Comparison of ENCODE assay signal across 12 cellular contexts in the genomic region with DNA sequence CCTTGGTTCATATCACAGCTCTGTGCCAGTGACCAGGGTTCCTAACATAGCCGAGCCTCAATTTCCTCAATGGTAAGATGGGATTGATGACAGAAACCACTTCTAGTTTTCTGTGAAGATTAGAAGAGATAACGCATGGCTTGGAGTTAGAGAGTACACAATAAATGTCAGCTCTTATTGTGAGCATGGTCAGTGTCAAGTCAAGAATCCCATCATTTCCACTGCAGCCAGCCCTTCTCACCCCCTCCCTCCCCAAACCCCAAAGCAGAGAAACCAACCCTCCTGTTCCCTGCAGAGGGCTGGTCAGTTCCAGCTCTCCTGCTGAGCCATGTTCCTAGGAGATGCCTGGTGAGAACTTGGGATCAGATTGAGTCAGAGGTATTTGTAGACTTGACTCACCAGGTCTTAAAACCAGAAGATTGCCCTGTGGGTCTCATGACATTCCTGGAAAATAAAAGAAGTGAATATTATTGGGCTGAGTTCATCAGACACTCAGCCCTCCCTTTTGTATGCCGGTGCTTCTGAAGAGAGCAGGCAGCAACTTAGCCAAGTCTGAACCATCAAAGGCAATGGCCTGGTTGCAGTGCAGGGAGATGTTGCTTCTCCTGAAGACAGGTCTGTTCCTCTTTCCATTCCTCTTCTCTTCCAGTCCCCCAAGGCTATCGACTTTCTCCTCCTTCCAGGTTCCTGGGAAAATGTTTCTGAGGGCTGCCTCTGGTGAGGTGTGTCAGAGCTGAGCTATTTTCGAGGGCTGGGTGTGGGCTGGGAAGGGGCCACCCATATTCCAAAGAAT.
DNase-seq lines count a peak whose midpoint lies in the region; ATAC-seq, FAIRE-seq and TF ChIP-seq lines count a peak whose summit lies in the region.
"Had no signal": no experiment of that assay in that cellular context is flagged by ENCODE, and none has a peak within 500 bp of the region (broad histone marks: within the 10 kb centered on the region; RNA-seq: fewer than 3 reads in every experiment).

No MANE protein-coding gene starts in this region.

- peaks cover 6% of the 10 kb centered on the region for H3K9me3 Mint-ChIP-seq in T-helper 2 cell treated with Interferon-gamma antibody and Interleukin-4, amounts not matched to agents 5 μg/mL and 100 μg/mL, for 36 hours

- peaks cover 8% of the 10 kb centered on the region for H3K36me3 Mint-ChIP-seq in T-helper 2 cell treated with Interferon-gamma antibody and Interleukin-4, amounts not matched to agents 5 μg/mL and 100 μg/mL, for 36 hours (ENCODE audit: low read depth)

- DNase-seq in GM04503 (ENCODE audit: low read depth), result peak; percentile 99
- peak; percentile 95 for DNase-seq in RKO (ENCODE audit: low spot score)
- DNase-seq in retinal pigment epithelial cell (ENCODE audit: low read depth), result peak; percentile 92
- DNase-seq in T-helper 2 cell treated with Interferon-gamma antibody and Interleukin-4, amounts not matched to agents 5 μg/mL and 100 μg/mL, for 36 hours (ENCODE audit: low spot score), result no peak
- DNase-seq in NCI-H69 (lab: John Stamatoyannopoulos, UW), result no peak
- DNase-seq in GM12892 (ENCODE audit: insufficient read length), result no peak
- DNase-seq in SKM-1 treated with dmso at 0.1 percent for 144 hours (lab: John Stamatoyannopoulos, UW; ENCODE audit: unreplicated experiment), result no peak
- DNase-seq: NCI-H524 had no signal

- peaks cover 36% of the 10 kb centered on the region for H3K4me1 Mint-ChIP-seq in T-helper 2 cell treated with Interferon-gamma antibody and Interleukin-4, amounts not matched to agents 5 μg/mL and 100 μg/mL, for 36 hours (ENCODE audit: low read depth)

- peak; percentile 83 for ATAC-seq in esophagus mucosa

- FAIRE-seq in GM12892 (lab: Jason Lieb, UNC), result no peak
- FAIRE-seq: G401.6 had no signal

- H3K27me3 Mint-ChIP-seq in T-helper 2 cell treated with Interferon-gamma antibody and Interleukin-4, amounts not matched to agents 5 μg/mL and 100 μg/mL, for 36 hours (ENCODE audit: low read depth), result no peaks in the 10 kb centered on the region

- H3K4me3 Mint-ChIP-seq in T-helper 2 cell treated with Interferon-gamma antibody and Interleukin-4, amounts not matched to agents 5 μg/mL and 100 μg/mL, for 36 hours, result no peak overlapping the region
- H3K4me3 Mint-ChIP-seq: activated T-helper 1 cell treated with anti-CD3 and anti-CD28 coated beads, Interleukin-12 subunit alpha, Interleukin-12 subunit beta, Interleukin-2, Interleukin-4 antibody, amounts not matched to agents 30 ng/mL and 10 ng/mL and 1 ng/mL, durations not matched to agents 14 hours and 24 hours and 36 hours; dendritic cell treated with granulocyte-macrophage colony-stimulating factor and Interleukin-4, amounts not matched to agents 40 ng/mL and 50 ng/mL, for 4 days had no signal

- H3K4me3 ChIP-seq in retinal pigment epithelial cell (ENCODE audit: low read length), result no peak overlapping the region

- H3K27ac Mint-ChIP-seq in T-helper 2 cell treated with Interferon-gamma antibody and Interleukin-4, amounts not matched to agents 5 μg/mL and 100 μg/mL, for 36 hours, result no peak overlapping the region
- H3K27ac Mint-ChIP-seq: activated T-helper 1 cell treated with anti-CD3 and anti-CD28 coated beads, Interleukin-12 subunit alpha, Interleukin-12 subunit beta, Interleukin-2, Interleukin-4 antibody, amounts not matched to agents 30 ng/mL and 10 ng/mL and 1 ng/mL, durations not matched to agents 14 hours and 24 hours and 36 hours; dendritic cell treated with granulocyte-macrophage colony-stimulating factor and Interleukin-4, amounts not matched to agents 40 ng/mL and 50 ng/mL, for 4 days had no signal

- no peak for TF ChIP-seq POLR2A in GM12892 (IDR thresholded peaks at IDR 0.05; ENCODE audit: low read depth, low read length)

- TF ChIP-seq CTCF in retinal pigment epithelial cell (conservative IDR thresholded peaks at IDR 0.05; ENCODE audit: low read depth, low read length), result no peak

Comparison
In these comparisons a context has a peak if more than half of its experiments do, and no peak if none do; other contexts are left out.
1. DNase-seq: peak in GM04503 (single experiment), RKO (single experiment) and retinal pigment epithelial cell (single experiment); none in T-helper 2 cell treated with Interferon-gamma antibody and Interleukin-4, amounts not matched to agents 5 μg/mL and 100 μg/mL, for 36 hours (single experiment), NCI-H69 (single experiment), GM12892 (single experiment) and SKM-1 treated with dmso at 0.1 percent for 144 hours (single experiment).